Comparison of ENCODE assay signal across 28 cellular contexts in genomic region chr16:88960516-88960915, GRCh38. TPM values are rescaled to one million over a fixed set of nuclear protein-coding genes. Genes with fewer than 3 reads are reported as not detected.
"Had no signal": no experiment of that assay in that cellular context is flagged by ENCODE, and none has a peak within 500 bp of the region (broad histone marks: within the 10 kb centered on the region; RNA-seq: fewer than 3 reads in every experiment).

No MANE protein-coding gene starts in this region.

- H3K9me3 ChIP-seq: left lung, lower lobe of right lung, neutrophil, psoas muscle, suprapubic skin, thoracic aorta, tibial artery, upper lobe of right lung had no signal

- H3K4me3 ChIP-seq: left lung, lower lobe of right lung, psoas muscle, skin epidermis, suprapubic skin, thoracic aorta, tibial artery, upper lobe of right lung had no signal

- DNase-seq: hippocampal formation; kidney glomerular epithelial cell; lower lobe of right lung; mammary epithelial cell; mesenchymal stem cell; naive B cell; occipital lobe; stimulated activated CD4-positive, alpha-beta T cell treated with anti-CD3 and anti-CD28 coated beads, Interleukin-4, amount 100 ng/mL, for 24 hours; stimulated activated naive CD4-positive, alpha-beta T cell; tibial artery; trophoblast cell; upper lobe of right lung had no signal

- H3K36me3 Mint-ChIP-seq: stimulated activated effector memory CD8-positive, alpha-beta T cell treated with anti-CD3 and anti-CD28 coated beads, Interleukin-12 subunit alpha, Interleukin-12 subunit beta, amount 100 ng/mL, for 72 hours had no signal

- H3K4me1 ChIP-seq: parathyroid adenoma, psoas muscle, tibial artery had no signal

- H3K27me3 Mint-ChIP-seq: naive B cell had no signal

- H3K27ac Mint-ChIP-seq: nephron; stimulated activated effector memory CD8-positive, alpha-beta T cell treated with anti-CD3 and anti-CD28 coated beads, Interleukin-12 subunit alpha, Interleukin-12 subunit beta, amount 100 ng/mL, for 72 hours; stimulated activated naive CD8-positive, alpha-beta T cell treated with anti-CD3 and anti-CD28 coated beads, Interleukin-15, Interleukin-2, amounts not matched to agents 100 ng/mL and 50 ng/mL, for 24 hours had no signal

- H3K79me2 ChIP-seq: parathyroid adenoma had no signal

- H3K4me1 Mint-ChIP-seq: nephron, neural crest cell had no signal

- H3K27me3 ChIP-seq: neutrophil had no signal

- H3K27ac ChIP-seq: left lung, lower lobe of right lung, parathyroid adenoma, psoas muscle, skin epidermis, suprapubic skin, thoracic aorta, tibial artery, upper lobe of right lung had no signal

- H3K9ac ChIP-seq: parathyroid adenoma had no signal

- H3K36me3 ChIP-seq: left lung, lower lobe of right lung, suprapubic skin, thoracic aorta, tibial artery, upper lobe of right lung had no signal

- H3K9me3 Mint-ChIP-seq: naive B cell; stimulated activated effector memory CD8-positive, alpha-beta T cell treated with anti-CD3 and anti-CD28 coated beads, Interleukin-12 subunit alpha, Interleukin-12 subunit beta, amount 100 ng/mL, for 72 hours; stimulated activated naive CD8-positive, alpha-beta T cell treated with anti-CD3 and anti-CD28 coated beads, Interleukin-15, Interleukin-2, amounts not matched to agents 100 ng/mL and 50 ng/mL, for 24 hours had no signal

- H3K4me3 Mint-ChIP-seq: nephron; neural crest cell; stimulated activated effector memory CD8-positive, alpha-beta T cell treated with anti-CD3 and anti-CD28 coated beads, Interleukin-12 subunit alpha, Interleukin-12 subunit beta, amount 100 ng/mL, for 72 hours; stimulated activated naive CD8-positive, alpha-beta T cell treated with anti-CD3 and anti-CD28 coated beads, Interleukin-15, Interleukin-2, amounts not matched to agents 100 ng/mL and 50 ng/mL, for 24 hours had no signal

- H2AFZ ChIP-seq: parathyroid adenoma had no signal

- FAIRE-seq: keratinocyte, urothelium cell line had no signal

- ATAC-seq: left colon; left lung; lower lobe of right lung; psoas muscle; sciatic nerve; stimulated activated effector memory CD8-positive, alpha-beta T cell treated with anti-CD3 and anti-CD28 coated beads, Interleukin-12 subunit alpha, Interleukin-12 subunit beta, amount 100 ng/mL, for 72 hours; upper lobe of right lung had no signal

RNA-seq across cellular contexts. Expression of gene CBFA2T3, which starts 16.5 kb away (rescaled TPM):
- total RNA-seq: osteocyte had no signal
